ENCODE assay signal across 8 cellular contexts in the genomic region with DNA sequence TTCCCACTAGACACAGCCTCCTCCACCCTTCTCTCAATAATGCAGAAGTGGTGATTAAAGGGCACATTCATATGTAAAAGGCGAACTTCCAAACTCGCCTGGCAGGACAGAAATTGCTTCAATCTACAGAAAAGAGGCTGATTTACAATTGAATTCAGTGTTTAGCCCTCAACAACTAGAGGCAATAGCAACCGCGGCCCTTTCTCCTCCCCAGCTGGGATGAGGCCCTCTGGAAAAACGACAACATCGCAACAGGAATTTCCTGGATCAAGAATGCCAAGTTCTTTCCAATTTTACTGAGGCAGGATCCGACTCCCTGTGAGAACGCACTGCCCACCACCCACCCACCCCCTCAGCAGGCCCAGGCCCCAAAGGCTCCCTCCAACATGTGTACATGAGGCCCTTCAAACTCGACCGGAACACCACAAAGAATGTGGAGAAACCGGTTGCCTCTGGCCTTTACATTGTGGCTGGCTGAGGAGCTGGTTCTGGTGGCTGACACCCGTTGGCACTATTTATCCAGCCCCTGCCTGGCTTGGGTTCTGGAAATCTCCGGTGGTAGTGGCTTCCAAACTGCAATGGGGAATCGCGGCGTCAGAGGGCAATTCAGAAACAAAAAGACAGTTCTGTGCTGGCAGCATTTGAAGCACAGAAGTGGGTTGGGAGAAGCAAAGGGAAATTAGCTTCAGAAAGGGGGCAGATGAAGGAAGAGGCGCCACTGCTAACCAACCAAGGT. TPM values are rescaled to one million over a fixed set of nuclear protein-coding genes. Genes with fewer than 3 reads are reported as not detected.
A peak's percentile ranks its signal among the peaks of the same experiment; 100 is the strongest.
DNase-seq lines count a peak whose midpoint lies in the region; ATAC-seq and TF ChIP-seq lines count a peak whose summit lies in the region.

No MANE protein-coding gene starts in this region.

- in situ Hi-C loops in SK-MEL-5 (cut with HindIII; ENCODE audit: low pct_unique_long_range_greater_than_20kb, low sequenced_read_pairs), result no loop called here

- peak overlapping the region; percentile 100 for H3K27ac ChIP-seq in muscle layer of duodenum (ENCODE audit: low read length)
- H3K27ac ChIP-seq in aorta (ENCODE audit: low read depth in 1 of 2, low read length in 2 of 2), result peak overlapping the region; percentile 99

- peaks cover 62% of the 10 kb centered on the region for H3K4me1 Mint-ChIP-seq in activated CD4-positive, alpha-beta T cell treated with anti-CD3 and anti-CD28 coated beads for 36 hours

- H3K27ac Mint-ChIP-seq in activated CD4-positive, alpha-beta T cell treated with anti-CD3 and anti-CD28 coated beads for 36 hours, result peak overlapping the region; percentile 90

- no peaks in the 10 kb centered on the region for H3K9me3 ChIP-seq in muscle layer of duodenum (ENCODE audit: control insufficient read depth in 1 of 2, low read length in 2 of 2)
- H3K9me3 ChIP-seq in aorta (ENCODE audit: control insufficient read depth, low read length), result no peaks in the 10 kb centered on the region

- H3K4me3 Mint-ChIP-seq in activated CD4-positive, alpha-beta T cell treated with anti-CD3 and anti-CD28 coated beads for 36 hours, result no peak overlapping the region

- peak overlapping the region; percentile 14 for H3K4me3 ChIP-seq in epithelial cell of proximal tubule (ENCODE audit: low read depth, low read length)
- H3K4me3 ChIP-seq in muscle layer of duodenum (ENCODE audit: low read depth in 1 of 2, low read length in 2 of 2), result peak overlapping the region; percentile 43 to 52
- no peak overlapping the region for H3K4me3 ChIP-seq in aorta (ENCODE audit: low read length in 2 of 2)

- no peaks in the 10 kb centered on the region for H3K9me3 Mint-ChIP-seq in activated CD4-positive, alpha-beta T cell treated with anti-CD3 and anti-CD28 coated beads for 36 hours (ENCODE audit: low read depth)

- H3K36me3 ChIP-seq in muscle layer of duodenum (ENCODE audit: control insufficient read depth in 1 of 2, insufficient read depth in 2 of 2, low read length in 2 of 2) (peaks cover 0 to 16% of the 10 kb centered on the region in 2 donors), aorta (ENCODE audit: control insufficient read depth in 1 of 2, insufficient read depth in 2 of 2, low read length in 1 of 2) (no peaks in the 10 kb centered on the region)

- no peak for DNase-seq in activated CD4-positive, alpha-beta T cell treated with anti-CD3 and anti-CD28 coated beads for 36 hours
- no peak for DNase-seq in activated CD4-positive, alpha-beta T cell treated with anti-CD3 and anti-CD28 coated beads for 1 hour
- DNase-seq in SK-MEL-5 (ENCODE audit: low read depth, low spot score) (peak; percentile 27), epithelial cell of proximal tubule (ENCODE audit: low read depth) (no peak), aorta (peak in 1 of 2 donors; percentile 63), NCI-H2171 treated with DMSO at 0.1 percent for 48 hours (lab: John Stamatoyannopoulos, UW) (no peak), NCI-H1694 treated with DMSO at 0.1 percent for 48 hours (lab: John Stamatoyannopoulos, UW) (no peak)

- H3K27me3 Mint-ChIP-seq in activated CD4-positive, alpha-beta T cell treated with anti-CD3 and anti-CD28 coated beads for 36 hours, result no peaks in the 10 kb centered on the region

- peak; percentile 16 for ATAC-seq in activated CD4-positive, alpha-beta T cell treated with anti-CD3 and anti-CD28 coated beads for 36 hours
- peak; percentile 33 for ATAC-seq in aorta (ENCODE audit: low FRiP score)

- WGBS in aorta, 2 donors, result 11 to 12% methylated on average over 17 of the region's 17 CpGs

- H3K27me3 ChIP-seq in muscle layer of duodenum (ENCODE audit: low read depth, low read length) (no peaks in the 10 kb centered on the region), aorta (ENCODE audit: control insufficient read depth in 1 of 2, insufficient read depth in 2 of 2, low read length in 1 of 2) (no peaks in the 10 kb centered on the region)

- no peak for TF ChIP-seq CTCF in epithelial cell of proximal tubule (conservative IDR thresholded peaks at IDR 0.05; ENCODE audit: low read depth, low read length)

- peaks cover 10% of the 10 kb centered on the region for H3K36me3 Mint-ChIP-seq in activated CD4-positive, alpha-beta T cell treated with anti-CD3 and anti-CD28 coated beads for 36 hours (ENCODE audit: low read depth)

- H3K4me1 ChIP-seq in muscle layer of duodenum (ENCODE audit: control insufficient read depth in 1 of 2, insufficient read depth in 2 of 2, low read length in 2 of 2) (peaks cover 17 to 49% of the 10 kb centered on the region in 2 donors), aorta (ENCODE audit: control insufficient read depth in 1 of 2, insufficient read depth in 2 of 2, low read length in 2 of 2) (no peaks in the 10 kb centered on the region)

- intact Hi-C loops in activated CD4-positive, alpha-beta T cell treated with anti-CD3 and anti-CD28 coated beads for 36 hours (cut with DNase I, micrococcal nuclease), result no loop called here
- intact Hi-C loops in aorta (cut with DNase I), result loop anchor here (2.0 to 5.0 kb wide), 3 partner anchors 38 to 47 kb away; partner anchors contain the start of gene ZMYND8 (in 1 of the 2)

- POLR2A ChIA-PET in activated CD4-positive, alpha-beta T cell treated with anti-CD3 and anti-CD28 coated beads for 36 hours (lab: Charles Lee), result no interaction called here

- CTCF ChIA-PET in activated CD4-positive, alpha-beta T cell treated with anti-CD3 and anti-CD28 coated beads for 36 hours (lab: Charles Lee), result no interaction called here

RNA-seq across cellular contexts. Expression of gene ZMYND8, which starts 36.8 kb away (rescaled TPM):
- 10 to 100 TPM; 33.7 to 50.3 TPM for total RNA-seq in activated CD4-positive, alpha-beta T cell treated with anti-CD3 and anti-CD28 coated beads for 36 hours
- 22.1 and 22.8 TPM in 2 replicates for total RNA-seq in SK-MEL-5 (2014; rRNA removed; shearing (Covaris generic))
- polyA plus RNA-seq in SK-MEL-5 (2015; cell fraction: cytosol; rRNA removed), result 31.0 and 40.6 TPM in 2 replicates
- 44.9 and 62.9 TPM in 2 replicates for polyA plus RNA-seq in SK-MEL-5 (2015; cell fraction: nucleus; rRNA removed)
- total RNA-seq in epithelial cell of proximal tubule (17.9 and 18.6 TPM in 2 replicates), aorta (10 to 100 TPM; 19.1 to 27.4 TPM)
- polyA plus RNA-seq in aorta, result 1 to 10 TPM; 4.5 to 9.1 TPM

Comparison
In these comparisons a context has a peak if more than half of its experiments do, and no peak if none do; other contexts are left out.
1. H3K4me3 ChIP-seq: peak in epithelial cell of proximal tubule (single experiment) and muscle layer of duodenum (2 of 2); none in aorta (0 of 2).
2. intact Hi-C loops: an anchor here in aorta (2.0 to 5.0 kb wide); none called in activated CD4-positive, alpha-beta T cell treated with anti-CD3 and anti-CD28 coated beads for 36 hours.